Comparison of ENCODE assay signal across 14 cellular contexts in genomic region chr6:111599259-111599658, GRCh38. TPM values are rescaled to one million over a fixed set of nuclear protein-coding genes. Genes with fewer than 3 reads are reported as not detected.
DNase-seq lines count a peak whose midpoint lies in the region; ATAC-seq and TF ChIP-seq lines count a peak whose summit lies in the region.
"Had no signal": no experiment of that assay in that cellular context is flagged by ENCODE, and none has a peak within 500 bp of the region (broad histone marks: within the 10 kb centered on the region; RNA-seq: fewer than 3 reads in every experiment).

No MANE protein-coding gene starts in this region.

- ATAC-seq in gastroesophageal sphincter: no peak
- no peak for ATAC-seq in GM19467 (IDR thresholded peaks at IDR 0.05; ENCODE audit: unreplicated experiment)
- ATAC-seq in GM21447 (IDR thresholded peaks at IDR 0.05; ENCODE audit: unreplicated experiment): no peak

- H3K27me3 ChIP-seq in right atrium auricular region: no peaks in the 10 kb centered on the region
- H3K27me3 ChIP-seq in gastroesophageal sphincter: no peaks in the 10 kb centered on the region
- no peaks in the 10 kb centered on the region for H3K27me3 ChIP-seq in prostate gland (replicated peaks; ENCODE audit: insufficient read depth)
- no peaks in the 10 kb centered on the region for H3K27me3 ChIP-seq in ovary

- H3K9me3 ChIP-seq in right atrium auricular region (no peaks in the 10 kb centered on the region), gastroesophageal sphincter (no peaks in the 10 kb centered on the region), prostate gland (no peaks in the 10 kb centered on the region), ovary (no peaks in the 10 kb centered on the region)
- H3K9me3 ChIP-seq: SK-N-SH had no signal

- H3K36me3 ChIP-seq in right atrium auricular region (no peaks in the 10 kb centered on the region), gastroesophageal sphincter (no peaks in the 10 kb centered on the region), prostate gland (no peaks in the 10 kb centered on the region), ovary (no peaks in the 10 kb centered on the region)

- H3K4me1 ChIP-seq in right atrium auricular region (peaks cover 0 to 69% of the 10 kb centered on the region in 2 donors), gastroesophageal sphincter (peaks cover 29 to 75% (median 42%) of the 10 kb centered on the region in 3 donors), prostate gland (replicated peaks) (peaks cover 28% of the 10 kb centered on the region), ovary (ENCODE audit: insufficient read depth) (peaks cover 18% of the 10 kb centered on the region)

- TF ChIP-seq POLR2A in gastroesophageal sphincter (IDR thresholded peaks at IDR 0.05): no peak
- TF ChIP-seq POLR2A in prostate gland (IDR thresholded peaks at IDR 0.05): no peak
- no peak for TF ChIP-seq POLR2A in ovary (IDR thresholded peaks at IDR 0.05)

- no peak for TF ChIP-seq EP300 in gastroesophageal sphincter (IDR thresholded peaks at IDR 0.05)
- TF ChIP-seq EP300 in ovary (IDR thresholded peaks at IDR 0.05): no peak

- DNase-seq in right atrium auricular region (ENCODE audit: low spot score) (no peak), cardiac septum (ENCODE audit: low spot score) (no peak), prostate gland (ENCODE audit: low spot score) (no peak), HT-29 (ENCODE audit: low spot score) (no peak), ovary (no peak)
- DNase-seq: activated CD4-positive, alpha-beta memory T cell treated with anti-CD3 and anti-CD28 coated beads for 36 hours; aorta; NCI-H187; NCI-H446 treated with DMSO at 0.1 percent for 48 hours; nucleus accumbens; SK-N-SH had no signal

- TF ChIP-seq CTCF in right atrium auricular region (IDR thresholded peaks at IDR 0.05) (no peak), gastroesophageal sphincter (IDR thresholded peaks at IDR 0.05) (no peak), prostate gland (IDR thresholded peaks at IDR 0.05) (no peak), ovary (IDR thresholded peaks at IDR 0.05) (no peak)

- intact Hi-C loops in cardiac septum (cut with DNase I): no loop called here
- intact Hi-C loops in prostate gland (cut with DNase I): no loop called here
- intact Hi-C loops in ovary (cut with DNase I): no loop called here

- no peak overlapping the region for H3K4me3 ChIP-seq in right atrium auricular region
- H3K4me3 ChIP-seq in gastroesophageal sphincter: no peak overlapping the region
- no peak overlapping the region for H3K4me3 ChIP-seq in prostate gland
- H3K4me3 ChIP-seq in ovary: no peak overlapping the region

- 56 to 79% methylated on average over 3 of the region's 3 CpGs for WGBS in gastroesophageal sphincter (ENCODE audit: low coverage in 1 of 2), 2 donors
- 73% methylated on average over 3 of the region's 3 CpGs for WGBS in prostate gland
- 86 to 91% (median 90%) methylated on average over 3 of the region's 3 CpGs for WGBS in ovary, 3 donors

- H3K27ac ChIP-seq in right atrium auricular region (peak overlapping the region; percentile 94 to 99), gastroesophageal sphincter (peak overlapping the region in 3 of 4 donors; percentile 66 to 97 (median 97)), prostate gland (peak overlapping the region; percentile 41 to 90), ovary (no peak overlapping the region)

RNA-seq across cellular contexts. Expression of gene TRAF3IP2, which starts 6.4 kb away (rescaled TPM):
- total RNA-seq in right atrium auricular region (10 to 100 TPM; 12.1 to 25.2 TPM), cardiac septum (6.5 TPM), gastroesophageal sphincter (10 to 100 TPM; 18.4 to 33.4 (median 27.5) TPM), prostate gland (10 to 100 TPM; 40.2 to 52.4 TPM), ovary (10 to 100 TPM; 14.9 to 43.0 (median 23.8) TPM)
- 11.7 and 12.2 TPM in 2 replicates for total RNA-seq in HT-29 (2014; rRNA removed; shearing (Covaris generic))
- 10 to 100 TPM; 19.2 to 26.0 TPM for polyA plus RNA-seq in ovary

Comparison
In these comparisons a context has a peak if more than half of its experiments do, and no peak if none do; other contexts are left out.
1. H3K27ac ChIP-seq: peak in right atrium auricular region (2 of 2), gastroesophageal sphincter (3 of 4) and prostate gland (2 of 2); none in ovary (0 of 2).